ENCODE assay signal across 1 cellular context in the genomic region with DNA sequence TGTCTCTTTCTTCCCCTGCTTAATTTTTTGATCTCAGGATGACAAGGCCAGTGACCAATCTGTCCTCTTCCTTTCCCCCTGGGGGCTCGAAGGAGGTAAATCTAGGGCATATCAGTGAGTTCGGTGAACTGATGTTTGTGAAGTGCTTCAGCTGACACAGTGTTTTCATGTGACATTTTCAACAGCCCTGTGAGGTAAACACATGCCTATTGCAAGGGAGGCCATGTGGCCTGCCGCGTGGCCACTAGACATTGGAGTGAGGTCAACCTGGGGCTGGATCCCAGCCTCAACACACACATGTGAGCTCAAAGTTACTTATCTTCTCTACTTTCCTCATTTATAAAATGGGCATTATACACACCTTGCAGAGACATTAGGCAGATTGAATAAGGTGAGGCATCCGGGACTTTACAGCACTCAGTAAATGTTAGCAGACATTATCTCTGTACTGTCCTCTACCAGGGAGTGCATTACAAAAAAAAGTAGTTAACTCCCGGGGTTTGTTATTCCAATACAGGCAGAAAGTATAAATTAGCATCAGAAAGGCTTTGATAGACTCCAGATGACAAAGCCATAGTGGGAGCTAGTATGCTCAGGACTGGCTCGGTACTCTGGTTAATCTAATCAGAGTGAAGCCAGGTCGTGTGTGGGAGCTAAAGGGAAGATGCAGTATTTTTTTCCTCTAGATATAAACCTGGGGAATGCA.
TF ChIP-seq lines count a peak whose summit lies in the region.

No MANE protein-coding gene starts in this region.

TF ChIP-seq in HepG2, 621 proteins besides CTCF, POLR2A, EP300 and RAD21 (continued from another document and continues in another):
- TF ChIP-seq, protein P1, sequence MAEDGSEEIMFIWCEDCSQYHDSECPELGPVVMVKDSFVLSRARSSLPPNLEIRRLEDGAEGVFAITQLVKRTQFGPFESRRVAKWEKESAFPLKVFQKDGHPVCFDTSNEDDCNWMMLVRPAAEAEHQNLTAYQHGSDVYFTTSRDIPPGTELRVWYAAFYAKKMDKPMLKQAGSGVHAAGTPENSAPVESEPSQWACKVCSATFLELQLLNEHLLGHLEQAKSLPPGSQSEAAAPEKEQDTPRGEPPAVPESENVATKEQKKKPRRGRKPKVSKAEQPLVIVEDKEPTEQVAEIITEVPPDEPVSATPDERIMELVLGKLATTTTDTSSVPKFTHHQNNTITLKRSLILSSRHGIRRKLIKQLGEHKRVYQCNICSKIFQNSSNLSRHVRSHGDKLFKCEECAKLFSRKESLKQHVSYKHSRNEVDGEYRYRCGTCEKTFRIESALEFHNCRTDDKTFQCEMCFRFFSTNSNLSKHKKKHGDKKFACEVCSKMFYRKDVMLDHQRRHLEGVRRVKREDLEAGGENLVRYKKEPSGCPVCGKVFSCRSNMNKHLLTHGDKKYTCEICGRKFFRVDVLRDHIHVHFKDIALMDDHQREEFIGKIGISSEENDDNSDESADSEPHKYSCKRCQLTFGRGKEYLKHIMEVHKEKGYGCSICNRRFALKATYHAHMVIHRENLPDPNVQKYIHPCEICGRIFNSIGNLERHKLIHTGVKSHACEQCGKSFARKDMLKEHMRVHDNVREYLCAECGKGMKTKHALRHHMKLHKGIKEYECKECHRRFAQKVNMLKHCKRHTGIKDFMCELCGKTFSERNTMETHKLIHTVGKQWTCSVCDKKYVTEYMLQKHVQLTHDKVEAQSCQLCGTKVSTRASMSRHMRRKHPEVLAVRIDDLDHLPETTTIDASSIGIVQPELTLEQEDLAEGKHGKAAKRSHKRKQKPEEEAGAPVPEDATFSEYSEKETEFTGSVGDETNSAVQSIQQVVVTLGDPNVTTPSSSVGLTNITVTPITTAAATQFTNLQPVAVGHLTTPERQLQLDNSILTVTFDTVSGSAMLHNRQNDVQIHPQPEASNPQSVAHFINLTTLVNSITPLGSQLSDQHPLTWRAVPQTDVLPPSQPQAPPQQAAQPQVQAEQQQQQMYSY (CRISPR knock-in tag; IDR thresholded peaks at IDR 0.05), result no peak
- TF ChIP-seq ZBTB21 (CRISPR knock-in tag; IDR thresholded peaks at IDR 0.05) (no peak), ZBTB38 (CRISPR knock-in tag; IDR thresholded peaks at IDR 0.05) (0 out of 2 replicates have a peak, but pooled peaks have one; percentile 36), ZNF292 (CRISPR knock-in tag; IDR thresholded peaks at IDR 0.05; ENCODE audit: borderline replicate concordance, low read depth) (no peak), ZFP36L1 (CRISPR knock-in tag; IDR thresholded peaks at IDR 0.05) (peak; percentile 73; the same call in 1 of the 2 replicates), ZNF569 (CRISPR knock-in tag; IDR thresholded peaks at IDR 0.05; ENCODE audit: borderline replicate concordance) (no peak), RXRA (CRISPR knock-in tag; IDR thresholded peaks at IDR 0.05) (no peak), TGIF2 (CRISPR knock-in tag; IDR thresholded peaks at IDR 0.05) (peak; percentile 76; the same call in 1 of the 2 replicates), SIN3A (IDR thresholded peaks at IDR 0.05; ENCODE audit: borderline replicate concordance, low read depth, low read length) (no peak), ZNF75D (CRISPR knock-in tag; IDR thresholded peaks at IDR 0.05; ENCODE audit: borderline replicate concordance) (no peak), RXRB (CRISPR knock-in tag; IDR thresholded peaks at IDR 0.05; ENCODE audit: borderline replicate concordance) (peak; percentile 71; the same call in 1 of the 2 replicates), ISL2 (CRISPR knock-in tag; IDR thresholded peaks at IDR 0.05) (no peak), SRY (CRISPR knock-in tag; IDR thresholded peaks at IDR 0.05) (no peak), ATM (IDR thresholded peaks at IDR 0.05; ENCODE audit: borderline replicate concordance) (no peak), YY1 (IDR thresholded peaks at IDR 0.05; ENCODE audit: insufficient read depth, insufficient replicate concordance, low read depth, low read length) (no peak), ZNF530 (CRISPR knock-in tag; IDR thresholded peaks at IDR 0.05; ENCODE audit: low read depth) (no peak), PITX1 (CRISPR knock-in tag; IDR thresholded peaks at IDR 0.05) (0 out of 2 replicates have a peak, but pooled peaks have one; percentile 5), MBD4 (IDR thresholded peaks at IDR 0.05; ENCODE audit: borderline replicate concordance, low read length) (no peak), BCL6 (CRISPR knock-in tag; IDR thresholded peaks at IDR 0.05) (peak; percentile 47; the same call in 1 of the 2 replicates), TBX2 (CRISPR knock-in tag; IDR thresholded peaks at IDR 0.05; ENCODE audit: borderline replicate concordance) (peak; percentile 45; the same call in 1 of the 2 replicates), GPN1 (CRISPR knock-in tag; IDR thresholded peaks at IDR 0.05; ENCODE audit: borderline replicate concordance) (no peak)
- TF ChIP-seq, protein P2, sequence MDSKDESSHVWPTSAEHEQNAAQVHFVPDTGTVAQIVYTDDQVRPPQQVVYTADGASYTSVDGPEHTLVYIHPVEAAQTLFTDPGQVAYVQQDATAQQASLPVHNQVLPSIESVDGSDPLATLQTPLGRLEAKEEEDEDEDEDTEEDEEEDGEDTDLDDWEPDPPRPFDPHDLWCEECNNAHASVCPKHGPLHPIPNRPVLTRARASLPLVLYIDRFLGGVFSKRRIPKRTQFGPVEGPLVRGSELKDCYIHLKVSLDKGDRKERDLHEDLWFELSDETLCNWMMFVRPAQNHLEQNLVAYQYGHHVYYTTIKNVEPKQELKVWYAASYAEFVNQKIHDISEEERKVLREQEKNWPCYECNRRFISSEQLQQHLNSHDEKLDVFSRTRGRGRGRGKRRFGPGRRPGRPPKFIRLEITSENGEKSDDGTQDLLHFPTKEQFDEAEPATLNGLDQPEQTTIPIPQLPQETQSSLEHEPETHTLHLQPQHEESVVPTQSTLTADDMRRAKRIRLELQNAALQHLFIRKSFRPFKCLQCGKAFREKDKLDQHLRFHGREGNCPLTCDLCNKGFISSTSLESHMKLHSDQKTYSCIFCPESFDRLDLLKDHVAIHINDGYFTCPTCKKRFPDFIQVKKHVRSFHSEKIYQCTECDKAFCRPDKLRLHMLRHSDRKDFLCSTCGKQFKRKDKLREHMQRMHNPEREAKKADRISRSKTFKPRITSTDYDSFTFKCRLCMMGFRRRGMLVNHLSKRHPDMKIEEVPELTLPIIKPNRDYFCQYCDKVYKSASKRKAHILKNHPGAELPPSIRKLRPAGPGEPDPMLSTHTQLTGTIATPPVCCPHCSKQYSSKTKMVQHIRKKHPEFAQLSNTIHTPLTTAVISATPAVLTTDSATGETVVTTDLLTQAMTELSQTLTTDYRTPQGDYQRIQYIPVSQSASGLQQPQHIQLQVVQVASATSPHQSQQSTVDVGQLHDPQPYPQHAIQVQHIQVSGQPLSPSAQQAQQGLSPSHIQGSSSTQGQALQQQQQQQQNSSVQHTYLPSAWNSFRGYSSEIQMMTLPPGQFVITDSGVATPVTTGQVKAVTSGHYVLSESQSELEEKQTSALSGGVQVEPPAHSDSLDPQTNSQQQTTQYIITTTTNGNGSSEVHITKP (CRISPR knock-in tag; IDR thresholded peaks at IDR 0.05; ENCODE audit: low read depth), result no peak
- TF ChIP-seq, protein P3, sequence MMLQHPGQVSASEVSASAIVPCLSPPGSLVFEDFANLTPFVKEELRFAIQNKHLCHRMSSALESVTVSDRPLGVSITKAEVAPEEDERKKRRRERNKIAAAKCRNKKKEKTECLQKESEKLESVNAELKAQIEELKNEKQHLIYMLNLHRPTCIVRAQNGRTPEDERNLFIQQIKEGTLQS (CRISPR knock-in tag; IDR thresholded peaks at IDR 0.05), result no peak
- TF ChIP-seq, protein P4, sequence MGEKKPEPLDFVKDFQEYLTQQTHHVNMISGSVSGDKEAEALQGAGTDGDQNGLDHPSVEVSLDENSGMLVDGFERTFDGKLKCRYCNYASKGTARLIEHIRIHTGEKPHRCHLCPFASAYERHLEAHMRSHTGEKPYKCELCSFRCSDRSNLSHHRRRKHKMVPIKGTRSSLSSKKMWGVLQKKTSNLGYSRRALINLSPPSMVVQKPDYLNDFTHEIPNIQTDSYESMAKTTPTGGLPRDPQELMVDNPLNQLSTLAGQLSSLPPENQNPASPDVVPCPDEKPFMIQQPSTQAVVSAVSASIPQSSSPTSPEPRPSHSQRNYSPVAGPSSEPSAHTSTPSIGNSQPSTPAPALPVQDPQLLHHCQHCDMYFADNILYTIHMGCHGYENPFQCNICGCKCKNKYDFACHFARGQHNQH (CRISPR knock-in tag; IDR thresholded peaks at IDR 0.05), result peak; percentile 46; the same call in 1 of the 2 replicates
- TF ChIP-seq, protein P5, sequence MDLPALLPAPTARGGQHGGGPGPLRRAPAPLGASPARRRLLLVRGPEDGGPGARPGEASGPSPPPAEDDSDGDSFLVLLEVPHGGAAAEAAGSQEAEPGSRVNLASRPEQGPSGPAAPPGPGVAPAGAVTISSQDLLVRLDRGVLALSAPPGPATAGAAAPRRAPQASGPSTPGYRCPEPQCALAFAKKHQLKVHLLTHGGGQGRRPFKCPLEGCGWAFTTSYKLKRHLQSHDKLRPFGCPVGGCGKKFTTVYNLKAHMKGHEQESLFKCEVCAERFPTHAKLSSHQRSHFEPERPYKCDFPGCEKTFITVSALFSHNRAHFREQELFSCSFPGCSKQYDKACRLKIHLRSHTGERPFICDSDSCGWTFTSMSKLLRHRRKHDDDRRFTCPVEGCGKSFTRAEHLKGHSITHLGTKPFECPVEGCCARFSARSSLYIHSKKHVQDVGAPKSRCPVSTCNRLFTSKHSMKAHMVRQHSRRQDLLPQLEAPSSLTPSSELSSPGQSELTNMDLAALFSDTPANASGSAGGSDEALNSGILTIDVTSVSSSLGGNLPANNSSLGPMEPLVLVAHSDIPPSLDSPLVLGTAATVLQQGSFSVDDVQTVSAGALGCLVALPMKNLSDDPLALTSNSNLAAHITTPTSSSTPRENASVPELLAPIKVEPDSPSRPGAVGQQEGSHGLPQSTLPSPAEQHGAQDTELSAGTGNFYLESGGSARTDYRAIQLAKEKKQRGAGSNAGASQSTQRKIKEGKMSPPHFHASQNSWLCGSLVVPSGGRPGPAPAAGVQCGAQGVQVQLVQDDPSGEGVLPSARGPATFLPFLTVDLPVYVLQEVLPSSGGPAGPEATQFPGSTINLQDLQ (CRISPR knock-in tag; IDR thresholded peaks at IDR 0.05), result no peak
- TF ChIP-seq, protein P6, sequence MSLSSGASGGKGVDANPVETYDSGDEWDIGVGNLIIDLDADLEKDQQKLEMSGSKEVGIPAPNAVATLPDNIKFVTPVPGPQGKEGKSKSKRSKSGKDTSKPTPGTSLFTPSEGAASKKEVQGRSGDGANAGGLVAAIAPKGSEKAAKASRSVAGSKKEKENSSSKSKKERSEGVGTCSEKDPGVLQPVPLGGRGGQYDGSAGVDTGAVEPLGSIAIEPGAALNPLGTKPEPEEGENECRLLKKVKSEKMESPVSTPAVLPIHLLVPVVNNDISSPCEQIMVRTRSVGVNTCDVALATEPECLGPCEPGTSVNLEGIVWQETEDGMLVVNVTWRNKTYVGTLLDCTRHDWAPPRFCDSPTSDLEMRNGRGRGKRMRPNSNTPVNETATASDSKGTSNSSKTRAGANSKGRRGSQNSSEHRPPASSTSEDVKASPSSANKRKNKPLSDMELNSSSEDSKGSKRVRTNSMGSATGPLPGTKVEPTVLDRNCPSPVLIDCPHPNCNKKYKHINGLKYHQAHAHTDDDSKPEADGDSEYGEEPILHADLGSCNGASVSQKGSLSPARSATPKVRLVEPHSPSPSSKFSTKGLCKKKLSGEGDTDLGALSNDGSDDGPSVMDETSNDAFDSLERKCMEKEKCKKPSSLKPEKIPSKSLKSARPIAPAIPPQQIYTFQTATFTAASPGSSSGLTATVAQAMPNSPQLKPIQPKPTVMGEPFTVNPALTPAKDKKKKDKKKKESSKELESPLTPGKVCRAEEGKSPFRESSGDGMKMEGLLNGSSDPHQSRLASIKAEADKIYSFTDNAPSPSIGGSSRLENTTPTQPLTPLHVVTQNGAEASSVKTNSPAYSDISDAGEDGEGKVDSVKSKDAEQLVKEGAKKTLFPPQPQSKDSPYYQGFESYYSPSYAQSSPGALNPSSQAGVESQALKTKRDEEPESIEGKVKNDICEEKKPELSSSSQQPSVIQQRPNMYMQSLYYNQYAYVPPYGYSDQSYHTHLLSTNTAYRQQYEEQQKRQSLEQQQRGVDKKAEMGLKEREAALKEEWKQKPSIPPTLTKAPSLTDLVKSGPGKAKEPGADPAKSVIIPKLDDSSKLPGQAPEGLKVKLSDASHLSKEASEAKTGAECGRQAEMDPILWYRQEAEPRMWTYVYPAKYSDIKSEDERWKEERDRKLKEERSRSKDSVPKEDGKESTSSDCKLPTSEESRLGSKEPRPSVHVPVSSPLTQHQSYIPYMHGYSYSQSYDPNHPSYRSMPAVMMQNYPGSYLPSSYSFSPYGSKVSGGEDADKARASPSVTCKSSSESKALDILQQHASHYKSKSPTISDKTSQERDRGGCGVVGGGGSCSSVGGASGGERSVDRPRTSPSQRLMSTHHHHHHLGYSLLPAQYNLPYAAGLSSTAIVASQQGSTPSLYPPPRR (CRISPR knock-in tag; IDR thresholded peaks at IDR 0.05; ENCODE audit: borderline replicate concordance), result no peak
- TF ChIP-seq, protein P7, sequence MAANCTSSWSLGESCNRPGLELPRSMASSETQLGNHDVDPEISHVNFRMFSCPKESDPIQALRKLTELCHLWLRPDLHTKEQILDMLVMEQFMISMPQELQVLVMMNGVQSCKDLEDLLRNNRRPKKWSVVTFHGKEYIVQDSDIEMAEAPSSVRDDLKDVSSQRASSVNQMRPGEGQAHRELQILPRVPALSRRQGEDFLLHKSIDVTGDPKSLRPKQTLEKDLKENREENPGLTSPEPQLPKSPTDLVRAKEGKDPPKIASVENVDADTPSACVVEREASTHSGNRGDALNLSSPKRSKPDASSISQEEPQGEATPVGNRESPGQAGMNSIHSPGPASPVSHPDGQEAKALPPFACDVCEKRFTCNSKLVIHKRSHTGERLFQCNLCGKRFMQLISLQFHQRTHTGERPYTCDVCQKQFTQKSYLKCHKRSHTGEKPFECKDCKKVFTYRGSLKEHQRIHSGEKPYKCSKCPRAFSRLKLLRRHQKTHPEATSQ (CRISPR knock-in tag; IDR thresholded peaks at IDR 0.05; ENCODE audit: borderline replicate concordance), result no peak
- TF ChIP-seq, protein P8, sequence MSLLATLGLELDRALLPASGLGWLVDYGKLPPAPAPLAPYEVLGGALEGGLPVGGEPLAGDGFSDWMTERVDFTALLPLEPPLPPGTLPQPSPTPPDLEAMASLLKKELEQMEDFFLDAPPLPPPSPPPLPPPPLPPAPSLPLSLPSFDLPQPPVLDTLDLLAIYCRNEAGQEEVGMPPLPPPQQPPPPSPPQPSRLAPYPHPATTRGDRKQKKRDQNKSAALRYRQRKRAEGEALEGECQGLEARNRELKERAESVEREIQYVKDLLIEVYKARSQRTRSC (CRISPR knock-in tag; IDR thresholded peaks at IDR 0.05; ENCODE audit: low read depth), result no peak
- TF ChIP-seq, protein P9, sequence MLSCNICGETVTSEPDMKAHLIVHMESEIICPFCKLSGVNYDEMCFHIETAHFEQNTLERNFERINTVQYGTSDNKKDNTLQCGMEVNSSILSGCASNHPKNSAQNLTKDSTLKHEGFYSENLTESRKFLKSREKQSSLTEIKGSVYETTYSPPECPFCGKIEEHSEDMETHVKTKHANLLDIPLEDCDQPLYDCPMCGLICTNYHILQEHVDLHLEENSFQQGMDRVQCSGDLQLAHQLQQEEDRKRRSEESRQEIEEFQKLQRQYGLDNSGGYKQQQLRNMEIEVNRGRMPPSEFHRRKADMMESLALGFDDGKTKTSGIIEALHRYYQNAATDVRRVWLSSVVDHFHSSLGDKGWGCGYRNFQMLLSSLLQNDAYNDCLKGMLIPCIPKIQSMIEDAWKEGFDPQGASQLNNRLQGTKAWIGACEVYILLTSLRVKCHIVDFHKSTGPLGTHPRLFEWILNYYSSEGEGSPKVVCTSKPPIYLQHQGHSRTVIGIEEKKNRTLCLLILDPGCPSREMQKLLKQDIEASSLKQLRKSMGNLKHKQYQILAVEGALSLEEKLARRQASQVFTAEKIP (CRISPR knock-in tag; IDR thresholded peaks at IDR 0.05; ENCODE audit: borderline replicate concordance), result no peak
- TF ChIP-seq, protein P10, sequence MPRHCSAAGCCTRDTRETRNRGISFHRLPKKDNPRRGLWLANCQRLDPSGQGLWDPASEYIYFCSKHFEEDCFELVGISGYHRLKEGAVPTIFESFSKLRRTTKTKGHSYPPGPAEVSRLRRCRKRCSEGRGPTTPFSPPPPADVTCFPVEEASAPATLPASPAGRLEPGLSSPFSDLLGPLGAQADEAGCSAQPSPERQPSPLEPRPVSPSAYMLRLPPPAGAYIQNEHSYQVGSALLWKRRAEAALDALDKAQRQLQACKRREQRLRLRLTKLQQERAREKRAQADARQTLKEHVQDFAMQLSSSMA (CRISPR knock-in tag; IDR thresholded peaks at IDR 0.05), result no peak
